Comparison of ENCODE assay signal across 21 cellular contexts in the genomic region with DNA sequence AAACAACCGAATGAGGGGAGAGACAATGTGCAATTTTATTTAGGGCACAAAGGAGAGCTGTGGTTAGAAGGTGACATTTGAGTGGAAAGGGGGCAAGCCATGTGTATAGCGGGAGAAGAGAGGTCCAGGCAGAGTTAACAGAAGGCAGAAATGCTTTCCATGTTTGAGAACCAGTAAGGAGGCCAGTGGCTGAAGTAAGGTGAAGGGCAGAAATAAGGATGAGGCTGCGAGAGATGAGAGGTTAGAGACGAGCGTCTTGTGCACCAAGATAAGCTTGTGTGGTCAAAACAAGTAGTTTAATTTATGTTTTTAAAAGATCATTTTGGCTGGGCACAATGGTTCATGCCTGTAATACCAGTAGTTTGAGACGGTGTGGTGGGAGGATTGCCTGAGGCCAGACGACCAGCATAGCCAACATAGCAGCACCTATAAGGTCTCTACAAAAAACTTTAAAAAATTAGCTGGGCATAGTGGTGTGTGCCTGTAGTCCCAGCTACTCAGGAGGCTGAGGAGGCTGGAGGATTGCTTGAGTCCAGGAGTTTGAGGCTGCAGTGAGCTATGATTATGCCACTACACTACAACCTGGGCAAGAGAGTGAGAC. TPM values are rescaled to one million over a fixed set of nuclear protein-coding genes. Genes with fewer than 3 reads are reported as not detected.
DNase-seq lines count a peak whose midpoint lies in the region; TF ChIP-seq lines count a peak whose summit lies in the region.
"Had no signal": no experiment of that assay in that cellular context is flagged by ENCODE, and none has a peak within 500 bp of the region (broad histone marks: within the 10 kb centered on the region; RNA-seq: fewer than 3 reads in every experiment).

No MANE protein-coding gene starts in this region.

- H4K8ac ChIP-seq in trophoblast cell (ENCODE audit: low read depth, low read length), result no peak overlapping the region

- peak overlapping the region; percentile 50 for H3K4ac ChIP-seq in trophoblast cell (ENCODE audit: low read depth, low read length)

- no peak overlapping the region for H2BK5ac ChIP-seq in trophoblast cell (ENCODE audit: low read depth, low read length, poor library complexity)

- no peak overlapping the region for H3K4me3 Mint-ChIP-seq in T-helper 1 cell treated with Interleukin-12 subunit alpha and Interleukin-12 subunit beta and Interleukin-4 antibody, amounts not matched to agents 30 μg/mL and 1 μg/mL, for 36 hours
- no peak overlapping the region for H3K4me3 Mint-ChIP-seq in activated T-helper 2 cell treated with anti-CD3 and anti-CD28 coated beads, Interferon-gamma antibody, Interleukin-2, Interleukin-4, amounts not matched to agents 10 μg/mL and 5 μg/mL and 100 μg/mL, durations not matched to agents 14 hours and 24 hours and 36 hours (ENCODE audit: low read depth)
- H3K4me3 Mint-ChIP-seq: CD8-positive, alpha-beta memory T cell had no signal

- peaks cover 40% of the 10 kb centered on the region for H3K4me1 Mint-ChIP-seq in T-helper 1 cell treated with Interleukin-12 subunit alpha and Interleukin-12 subunit beta and Interleukin-4 antibody, amounts not matched to agents 30 μg/mL and 1 μg/mL, for 36 hours (ENCODE audit: low read depth)
- peaks cover 41% of the 10 kb centered on the region for H3K4me1 Mint-ChIP-seq in activated T-helper 2 cell treated with anti-CD3 and anti-CD28 coated beads, Interferon-gamma antibody, Interleukin-2, Interleukin-4, amounts not matched to agents 10 μg/mL and 5 μg/mL and 100 μg/mL, durations not matched to agents 14 hours and 24 hours and 36 hours (ENCODE audit: low read depth)

- CTCF ChIA-PET in SK-N-SH (lab: Yijun Ruan, JAX), result interaction anchor here (0.8 to 2.4 kb wide), 2 partner anchors 23 to 25 kb away, joined by 3 to 11 read pairs; no protein-coding TSS in a partner anchor

- H2BK12ac ChIP-seq in trophoblast cell (ENCODE audit: low read length), result no peak overlapping the region

- H3K18ac ChIP-seq in trophoblast cell (ENCODE audit: low read length), result no peak overlapping the region

- H2AFZ ChIP-seq in Loucy (ENCODE audit: low read length) (no peak overlapping the region), trophoblast cell (ENCODE audit: insufficient read depth, low read length, poor library complexity) (no peak overlapping the region), SK-N-SH (ENCODE audit: low read depth) (no peak overlapping the region)

- H3K27me3 ChIP-seq in Loucy (ENCODE audit: insufficient read depth, low read length, poor library complexity, severe bottlenecking) (no peaks in the 10 kb centered on the region), trophoblast cell (ENCODE audit: insufficient read depth, low read length) (no peaks in the 10 kb centered on the region), SJCRH30 (no peaks in the 10 kb centered on the region), SK-N-SH (ENCODE audit: insufficient read depth) (no peaks in the 10 kb centered on the region)
- H3K27me3 ChIP-seq: BLaER1, Peyer's patch had no signal

- TF ChIP-seq RAD21 in SK-N-SH (IDR thresholded peaks at IDR 0.05; ENCODE audit: low read length), result no peak

- H3K79me1 ChIP-seq in trophoblast cell (ENCODE audit: low read length), result no peaks in the 10 kb centered on the region

- DNase-seq in T-helper 1 cell, result no peak
- no peak for DNase-seq in activated T-helper 2 cell treated with anti-CD3 and anti-CD28 coated beads, Interferon-gamma antibody, Interleukin-2, Interleukin-4, amounts not matched to agents 10 μg/mL and 5 μg/mL and 100 μg/mL, durations not matched to agents 14 hours and 24 hours and 36 hours (ENCODE audit: low spot score)
- DNase-seq in trophoblast cell, result peak; percentile 74 to 86
- no peak for DNase-seq in SJCRH30
- no peak for DNase-seq in GDM1 (lab: John Stamatoyannopoulos, UW)
- DNase-seq in SK-N-SH, result no peak
- DNase-seq: CD8-positive, alpha-beta memory T cell; H7; Kasumi-1; NCI-H1417 treated with DMSO at 0.1 percent for 48 hours; NCI-H2029; NCI-H2171 treated with DMSO at 0.1 percent for 48 hours; NCI-H774; Peyer's patch; SHP77 had no signal

- H3K23ac ChIP-seq in trophoblast cell (ENCODE audit: low read length), result no peak overlapping the region

- H3K36me3 ChIP-seq in Loucy (ENCODE audit: insufficient read depth, low read length), result peaks cover 10% of the 10 kb centered on the region; the same call in 1 of the 2 replicates
- H3K36me3 ChIP-seq in trophoblast cell (ENCODE audit: control insufficient read depth in 1 of 2, insufficient read depth in 2 of 2, low read length in 2 of 2), result peaks cover 2% of the 10 kb centered on the region in 2 experiments
- peaks cover 12% of the 10 kb centered on the region for H3K36me3 ChIP-seq in SJCRH30
- H3K36me3 ChIP-seq in SK-N-SH (replicated peaks in 1 of 2; ENCODE audit: control insufficient read depth in 1 of 2, insufficient read depth in 2 of 2, low read length in 1 of 2), result peaks cover 6% of the 10 kb centered on the region in 2 experiments

- no peak overlapping the region for H2AK5ac ChIP-seq in trophoblast cell (ENCODE audit: low read length)

- TF ChIP-seq CTCF in Loucy (conservative IDR thresholded peaks at IDR 0.05; ENCODE audit: low read length) (no peak), SK-N-SH (IDR thresholded peaks at IDR 0.05) (no peak)

- H3F3A ChIP-seq in Loucy (ENCODE audit: low read depth) (0 out of 2 replicates have a peak, but pooled peaks cover under 1% of the 10 kb centered on the region), SK-N-SH (replicated peaks; ENCODE audit: insufficient read depth) (peaks cover 4% of the 10 kb centered on the region)

- H3K14ac ChIP-seq in trophoblast cell (ENCODE audit: low read length), result no peak overlapping the region

- peaks cover 22% of the 10 kb centered on the region for H3K36me3 Mint-ChIP-seq in T-helper 1 cell treated with Interleukin-12 subunit alpha and Interleukin-12 subunit beta and Interleukin-4 antibody, amounts not matched to agents 30 μg/mL and 1 μg/mL, for 36 hours (ENCODE audit: low read depth)
- peaks cover 30% of the 10 kb centered on the region for H3K36me3 Mint-ChIP-seq in activated T-helper 2 cell treated with anti-CD3 and anti-CD28 coated beads, Interferon-gamma antibody, Interleukin-2, Interleukin-4, amounts not matched to agents 10 μg/mL and 5 μg/mL and 100 μg/mL, durations not matched to agents 14 hours and 24 hours and 36 hours (ENCODE audit: low read depth)

- H3K4me2 ChIP-seq in Loucy (ENCODE audit: low read depth, low read length, poor library complexity, severe bottlenecking), result peak overlapping the region; percentile 25
- no peak overlapping the region for H3K4me2 ChIP-seq in trophoblast cell (ENCODE audit: low read length)
- no peak overlapping the region for H3K4me2 ChIP-seq in SK-N-SH
- H3K4me2 ChIP-seq: BLaER1 had no signal

- no peak overlapping the region for H4K91ac ChIP-seq in trophoblast cell (ENCODE audit: low read depth, low read length)

- H3K27ac ChIP-seq in trophoblast cell (ENCODE audit: low read depth, low read length) (no peak overlapping the region), SJCRH30 (no peak overlapping the region), SK-N-SH (ENCODE audit: low read depth in 2 of 2, low read length in 1 of 2) (no peak overlapping the region)
- H3K27ac ChIP-seq: 22Rv1, BLaER1, Peyer's patch had no signal

- H3K27me3 Mint-ChIP-seq in T-helper 1 cell treated with Interleukin-12 subunit alpha and Interleukin-12 subunit beta and Interleukin-4 antibody, amounts not matched to agents 30 μg/mL and 1 μg/mL, for 36 hours (ENCODE audit: low read depth), result no peaks in the 10 kb centered on the region
- no peaks in the 10 kb centered on the region for H3K27me3 Mint-ChIP-seq in activated T-helper 2 cell treated with anti-CD3 and anti-CD28 coated beads, Interferon-gamma antibody, Interleukin-2, Interleukin-4, amounts not matched to agents 10 μg/mL and 5 μg/mL and 100 μg/mL, durations not matched to agents 14 hours and 24 hours and 36 hours (ENCODE audit: low read depth)
- H3K27me3 Mint-ChIP-seq: CD8-positive, alpha-beta memory T cell had no signal

- POLR2A ChIA-PET in SK-N-SH (lab: Yijun Ruan, JAX), result no interaction called here

- H3K9ac ChIP-seq in Loucy (ENCODE audit: low read depth, low read length, poor library complexity, severe bottlenecking) (no peak overlapping the region), trophoblast cell (ENCODE audit: low read length) (no peak overlapping the region), SK-N-SH (no peak overlapping the region)
- H3K9ac ChIP-seq: BLaER1 had no signal

- no CpG with 5 or more reads among the region's 7 CpGs for WGBS in trophoblast cell (ENCODE audit: extremely low coverage, insufficient coverage, insufficient read length)
- WGBS in SK-N-SH (ENCODE audit: low lambda C conversion rate), result 92% methylated on average over 7 of the region's 7 CpGs

- intact Hi-C loops in activated T-helper 2 cell treated with anti-CD3 and anti-CD28 coated beads, Interferon-gamma antibody, Interleukin-2, Interleukin-4, amounts not matched to agents 10 μg/mL and 5 μg/mL and 100 μg/mL, durations not matched to agents 14 hours and 24 hours and 36 hours (cut with micrococcal nuclease), result no loop called here

- peak overlapping the region; percentile 19 for H3K27ac Mint-ChIP-seq in T-helper 1 cell treated with Interleukin-12 subunit alpha and Interleukin-12 subunit beta and Interleukin-4 antibody, amounts not matched to agents 30 μg/mL and 1 μg/mL, for 36 hours
- peak overlapping the region; percentile 7 for H3K27ac Mint-ChIP-seq in activated T-helper 2 cell treated with anti-CD3 and anti-CD28 coated beads, Interferon-gamma antibody, Interleukin-2, Interleukin-4, amounts not matched to agents 10 μg/mL and 5 μg/mL and 100 μg/mL, durations not matched to agents 14 hours and 24 hours and 36 hours

- no peaks in the 10 kb centered on the region for H3K9me3 ChIP-seq in Loucy (ENCODE audit: insufficient read depth, low read depth, low read length)
- H3K9me3 ChIP-seq in trophoblast cell (ENCODE audit: insufficient read depth, low read depth, low read length), result no peaks in the 10 kb centered on the region
- no peaks in the 10 kb centered on the region for H3K9me3 ChIP-seq in SJCRH30 (replicated peaks)
- no peaks in the 10 kb centered on the region for H3K9me3 ChIP-seq in SK-N-SH
- H3K9me3 ChIP-seq: BLaER1, Peyer's patch had no signal

- H4K20me1 ChIP-seq in Loucy (ENCODE audit: insufficient read depth, low read length, poor library complexity, severe bottlenecking), result peaks cover 30% of the 10 kb centered on the region
- peaks cover 83% of the 10 kb centered on the region for H4K20me1 ChIP-seq in SK-N-SH (ENCODE audit: insufficient read depth)

- no peak for TF ChIP-seq EP300 in SK-N-SH (IDR thresholded peaks at IDR 0.05; ENCODE audit: borderline replicate concordance in 1 of 2, low read depth in 1 of 2, low read length in 1 of 2)

- H3K4me3 ChIP-seq in Loucy (ENCODE audit: low read length, poor library complexity, severe bottlenecking), result no peak overlapping the region
- no peak overlapping the region for H3K4me3 ChIP-seq in trophoblast cell (ENCODE audit: low read depth, low read length)
- H3K4me3 ChIP-seq in SJCRH30, result no peak overlapping the region
- no peak overlapping the region for H3K4me3 ChIP-seq in SK-N-SH (ENCODE audit: low read depth in 2 of 2, low read length in 1 of 2)
- H3K4me3 ChIP-seq: BLaER1, Peyer's patch had no signal

- peaks cover 3% of the 10 kb centered on the region for H3K9me3 Mint-ChIP-seq in T-helper 1 cell treated with Interleukin-12 subunit alpha and Interleukin-12 subunit beta and Interleukin-4 antibody, amounts not matched to agents 30 μg/mL and 1 μg/mL, for 36 hours
- H3K9me3 Mint-ChIP-seq in activated T-helper 2 cell treated with anti-CD3 and anti-CD28 coated beads, Interferon-gamma antibody, Interleukin-2, Interleukin-4, amounts not matched to agents 10 μg/mL and 5 μg/mL and 100 μg/mL, durations not matched to agents 14 hours and 24 hours and 36 hours, result no peaks in the 10 kb centered on the region
- H3K9me3 Mint-ChIP-seq: CD8-positive, alpha-beta memory T cell had no signal

- peaks cover 80% of the 10 kb centered on the region for H3K79me2 ChIP-seq in Loucy (ENCODE audit: insufficient read depth, low read length)
- H3K79me2 ChIP-seq in trophoblast cell (ENCODE audit: control insufficient read depth, insufficient read depth, low read length, poor library complexity), result peaks cover 2% of the 10 kb centered on the region
- peaks cover 99% of the 10 kb centered on the region for H3K79me2 ChIP-seq in SK-N-SH (ENCODE audit: insufficient read depth)

- no peak overlapping the region for H2BK120ac ChIP-seq in trophoblast cell (ENCODE audit: insufficient read depth, low read length, poor library complexity)

- no peak overlapping the region for H4K12ac ChIP-seq in trophoblast cell (ENCODE audit: low read depth, low read length)

- H3K9me2 ChIP-seq in Loucy (replicated peaks; ENCODE audit: low read depth, low read length) (no peaks in the 10 kb centered on the region), SK-N-SH (no peaks in the 10 kb centered on the region)

- H3K4me1 ChIP-seq in Loucy (ENCODE audit: insufficient read depth, low read length, poor library complexity, severe bottlenecking) (peaks cover 36% of the 10 kb centered on the region), trophoblast cell (ENCODE audit: control insufficient read depth in 1 of 2, insufficient read depth in 2 of 2, low read length in 2 of 2) (peaks cover 6 to 10% of the 10 kb centered on the region in 2 experiments), SJCRH30 (no peaks in the 10 kb centered on the region), SK-N-SH (ENCODE audit: control insufficient read depth in 1 of 2, insufficient read depth in 2 of 2, low read depth in 1 of 2, low read length in 1 of 2) (no peaks in the 10 kb centered on the region)

RNA-seq across cellular contexts. Expression of gene HTT, which starts 8.5 kb away (rescaled TPM):
- total RNA-seq in activated T-helper 2 cell treated with anti-CD3 and anti-CD28 coated beads, Interferon-gamma antibody, Interleukin-2, Interleukin-4, amounts not matched to agents 10 μg/mL and 5 μg/mL and 100 μg/mL, durations not matched to agents 14 hours and 24 hours and 36 hours, result 65.3 and 71.9 TPM in 2 replicates
- 27.4 and 27.8 TPM in 2 replicates for polyA plus RNA-seq in trophoblast cell (2013)
- 24.3 and 30.7 TPM in 2 replicates for total RNA-seq in SJCRH30 (2014; rRNA removed; shearing (Covaris generic))
- 11.3 and 13.1 TPM in 2 replicates for polyA plus RNA-seq in SK-N-SH (2012; rRNA removed)
- 7.8 and 9.4 TPM in 2 replicates for polyA plus RNA-seq in SK-N-SH (2012; cell fraction: cytosol; rRNA removed)
- polyA plus RNA-seq in SK-N-SH (2012; cell fraction: nucleus; rRNA removed), result 35.2 and 36.2 TPM in 2 replicates

RNA-seq across cellular contexts. Expression of gene HTT-AS, which starts 8.7 kb away (rescaled TPM):
- not detected in 2 replicates for total RNA-seq in activated T-helper 2 cell treated with anti-CD3 and anti-CD28 coated beads, Interferon-gamma antibody, Interleukin-2, Interleukin-4, amounts not matched to agents 10 μg/mL and 5 μg/mL and 100 μg/mL, durations not matched to agents 14 hours and 24 hours and 36 hours
- not detected in 2 replicates for polyA plus RNA-seq in trophoblast cell (2013)
- not detected in 2 replicates for total RNA-seq in SJCRH30 (2014; rRNA removed; shearing (Covaris generic))
- not detected in 2 replicates for polyA plus RNA-seq in SK-N-SH (2012; rRNA removed)
- polyA plus RNA-seq in SK-N-SH (2012; cell fraction: cytosol; rRNA removed), result not detected in 2 replicates
- polyA plus RNA-seq in SK-N-SH (2012; cell fraction: nucleus; rRNA removed), result not detected in 2 replicates
- total RNA-seq: CD8-positive, alpha-beta memory T cell; Daoy; H7; NCI-H460; Peyer's patch had no signal
- polyA plus RNA-seq: CD8-positive, alpha-beta memory T cell had no signal

Comparison
In these comparisons a context has a peak if more than half of its experiments do, and no peak if none do; other contexts are left out.
1. DNase-seq: peak in trophoblast cell (2 of 2); none in T-helper 1 cell (0 of 5), activated T-helper 2 cell treated with anti-CD3 and anti-CD28 coated beads, Interferon-gamma antibody, Interleukin-2, Interleukin-4, amounts not matched to agents 10 μg/mL and 5 μg/mL and 100 μg/mL, durations not matched to agents 14 hours and 24 hours and 36 hours (single experiment), SJCRH30 (0 of 2), GDM1 (single experiment) and SK-N-SH (single experiment).